24 cellular contexts compared by ENCODE assay signal in genomic region chr5:80299601-80300000, GRCh38. TPM values are rescaled to one million over a fixed set of nuclear protein-coding genes. Genes with fewer than 3 reads are reported as not detected.
DNase-seq lines count a peak whose midpoint lies in the region; TF ChIP-seq lines count a peak whose summit lies in the region.
"Had no signal": no experiment of that assay in that cellular context is flagged by ENCODE, and none has a peak within 500 bp of the region (broad histone marks: within the 10 kb centered on the region; RNA-seq: fewer than 3 reads in every experiment).

No MANE protein-coding gene starts in this region.

- H3K9me3 ChIP-seq in neural progenitor cell (ENCODE audit: low read depth), result no peaks in the 10 kb centered on the region
- H3K9me3 ChIP-seq: BE2C had no signal

- no peak overlapping the region for H3K27ac ChIP-seq in neural progenitor cell
- H3K27ac ChIP-seq: BLaER1 had no signal

- H3K27ac Mint-ChIP-seq in endothelial cell (ENCODE audit: unreplicated experiment), result no peak overlapping the region
- peak overlapping the region; percentile 5 for H3K27ac Mint-ChIP-seq in neural progenitor cell
- H3K27ac Mint-ChIP-seq in osteocyte (ENCODE audit: unreplicated experiment), result no peak overlapping the region
- H3K27ac Mint-ChIP-seq: CD14-positive monocyte; CD4-positive, CD25-positive, alpha-beta regulatory T cell; CD8-positive, alpha-beta memory T cell had no signal

- no peaks in the 10 kb centered on the region for H4K20me1 ChIP-seq in neural progenitor cell (ENCODE audit: low read depth)
- H4K20me1 ChIP-seq: BLaER1 had no signal

- TF ChIP-seq CTCF in endothelial cell (IDR thresholded peaks at IDR 0.05; ENCODE audit: unreplicated experiment), result no peak
- TF ChIP-seq CTCF in neural progenitor cell (IDR thresholded peaks at IDR 0.05), result no peak
- TF ChIP-seq CTCF in osteocyte (IDR thresholded peaks at IDR 0.05), result no peak

- H3K36me3 Mint-ChIP-seq in endothelial cell (ENCODE audit: low read depth, unreplicated experiment), result peaks cover 4% of the 10 kb centered on the region
- H3K36me3 Mint-ChIP-seq in neural progenitor cell, result no peaks in the 10 kb centered on the region
- H3K36me3 Mint-ChIP-seq in osteocyte (ENCODE audit: unreplicated experiment), result no peaks in the 10 kb centered on the region
- H3K36me3 Mint-ChIP-seq: CD14-positive monocyte; CD4-positive, alpha-beta memory T cell; CD4-positive, CD25-positive, alpha-beta regulatory T cell; CD8-positive, alpha-beta memory T cell had no signal

- H3K9me3 Mint-ChIP-seq in endothelial cell (ENCODE audit: unreplicated experiment), result no peaks in the 10 kb centered on the region
- H3K9me3 Mint-ChIP-seq in neural progenitor cell, result peaks cover 13% of the 10 kb centered on the region
- H3K9me3 Mint-ChIP-seq in osteocyte (ENCODE audit: unreplicated experiment), result no peaks in the 10 kb centered on the region
- H3K9me3 Mint-ChIP-seq: CD4-positive, alpha-beta memory T cell; CD4-positive, CD25-positive, alpha-beta regulatory T cell; CD8-positive, alpha-beta memory T cell had no signal

- H3K4me2 ChIP-seq in neural progenitor cell, result no peak overlapping the region
- H3K4me2 ChIP-seq: BLaER1 had no signal

- H3K27me3 Mint-ChIP-seq in endothelial cell (ENCODE audit: unreplicated experiment) (no peaks in the 10 kb centered on the region), neural progenitor cell (ENCODE audit: insufficient read depth, low read depth) (peaks cover 2% of the 10 kb centered on the region), osteocyte (ENCODE audit: unreplicated experiment) (peaks cover 6% of the 10 kb centered on the region)
- H3K27me3 Mint-ChIP-seq: CD4-positive, CD25-positive, alpha-beta regulatory T cell had no signal

- H3K36me3 ChIP-seq in neural progenitor cell, result no peaks in the 10 kb centered on the region
- H3K36me3 ChIP-seq: BE2C, BLaER1 had no signal

- no peak overlapping the region for H3K4me3 ChIP-seq in neural progenitor cell
- H3K4me3 ChIP-seq: BLaER1 had no signal

- H3K4me1 Mint-ChIP-seq in endothelial cell (ENCODE audit: unreplicated experiment), result no peaks in the 10 kb centered on the region
- peaks cover 7% of the 10 kb centered on the region for H3K4me1 Mint-ChIP-seq in neural progenitor cell
- H3K4me1 Mint-ChIP-seq in osteocyte (ENCODE audit: unreplicated experiment), result no peaks in the 10 kb centered on the region
- H3K4me1 Mint-ChIP-seq: CD14-positive monocyte; CD4-positive, alpha-beta memory T cell; CD4-positive, CD25-positive, alpha-beta regulatory T cell; CD8-positive, alpha-beta memory T cell had no signal

- DNase-seq in endothelial cell (ENCODE audit: low spot score) (no peak), neural progenitor cell (ENCODE audit: low spot score) (no peak), osteocyte (ENCODE audit: extremely low spot score, unreplicated experiment) (peak; percentile 63), NCI-H2196 treated with DMSO at 0.1 percent for 48 hours (lab: John Stamatoyannopoulos, UW; ENCODE audit: unreplicated experiment) (no peak), NCI-H1417 (lab: John Stamatoyannopoulos, UW) (no peak)
- DNase-seq in effector CD4-positive, alpha-beta T cell, result no peak
- DNase-seq: 8988T; ACHN; BE2C; C1 segment of cervical spinal cord; CD4-positive, alpha-beta memory T cell; CD4-positive, CD25-positive, alpha-beta regulatory T cell; CD8-positive, alpha-beta memory T cell; COR-L47; DMS 273 treated with DMSO at 0.1 percent for 48 hours; DMS153; DMS53; DMS79; DND-41; GF-D8 had no signal

- H3K9ac ChIP-seq in neural progenitor cell, result no peak overlapping the region
- H3K9ac ChIP-seq: BLaER1 had no signal

- no peaks in the 10 kb centered on the region for H3K79me2 ChIP-seq in neural progenitor cell (ENCODE audit: low read depth)

- no peaks in the 10 kb centered on the region for H3F3A ChIP-seq in neural progenitor cell (ENCODE audit: low read depth)

- H3K4me3 Mint-ChIP-seq in endothelial cell (ENCODE audit: unreplicated experiment) (peak overlapping the region; percentile 34), neural progenitor cell (no peak overlapping the region), osteocyte (ENCODE audit: unreplicated experiment) (no peak overlapping the region)
- H3K4me3 Mint-ChIP-seq: CD14-positive monocyte; CD4-positive, alpha-beta memory T cell; CD4-positive, CD25-positive, alpha-beta regulatory T cell; CD8-positive, alpha-beta memory T cell had no signal

- no peaks in the 10 kb centered on the region for H3K27me3 ChIP-seq in neural progenitor cell
- H3K27me3 ChIP-seq: BE2C, BLaER1 had no signal

- no peak overlapping the region for H2AFZ ChIP-seq in neural progenitor cell (replicated peaks)

- H3K4me1 ChIP-seq in neural progenitor cell, result no peaks in the 10 kb centered on the region
- H3K4me1 ChIP-seq: BE2C had no signal

RNA-seq across cellular contexts. Expression of gene SPZ1, which starts 20.2 kb away (rescaled TPM):
- not detected for total RNA-seq in endothelial cell (ENCODE audit: unreplicated experiment)
- not detected in 2 replicates for total RNA-seq in neural progenitor cell (ENCODE audit: low replicate concordance)
- not detected in 2 replicates for total RNA-seq in osteocyte
- total RNA-seq: A673; CD4-positive, alpha-beta memory T cell; CD4-positive, CD25-positive, alpha-beta regulatory T cell; CD8-positive, alpha-beta memory T cell; Daoy had no signal

RNA-seq across cellular contexts. Expression of gene SERINC5, which starts 43.8 kb away (rescaled TPM):
- total RNA-seq in endothelial cell (ENCODE audit: unreplicated experiment) (122 TPM), neural progenitor cell (ENCODE audit: low replicate concordance) (105 and 126 TPM in 2 replicates), osteocyte (40.6 and 43.2 TPM in 2 replicates)
